11 cellular contexts compared by ENCODE assay signal in genomic region chr18:23238651-23239349, GRCh38.
DNase-seq lines count a peak whose midpoint lies in the region; ATAC-seq and TF ChIP-seq lines count a peak whose summit lies in the region.
"Had no signal": no experiment of that assay in that cellular context is flagged by ENCODE, and none has a peak within 500 bp of the region (broad histone marks: within the 10 kb centered on the region; RNA-seq: fewer than 3 reads in every experiment).

No MANE protein-coding gene starts in this region.

- no peaks in the 10 kb centered on the region for H3K9me3 ChIP-seq in CD4-positive, alpha-beta memory T cell (ENCODE audit: control insufficient read depth in 1 of 2, low read length in 2 of 2)

- H3K4me3 ChIP-seq in CD4-positive, alpha-beta memory T cell (ENCODE audit: low read length in 2 of 2): no peak overlapping the region

- H3K36me3 ChIP-seq in CD4-positive, alpha-beta memory T cell (ENCODE audit: insufficient read depth, low read length): no peaks in the 10 kb centered on the region

- DNase-seq in CD4-positive, alpha-beta memory T cell: no peak
- DNase-seq in RPMI7951 (ENCODE audit: low read depth): peak; percentile 71
- DNase-seq in epidermal melanocyte (ENCODE audit: insufficient read length, low spot score): peak; percentile 35
- no peak for DNase-seq in nephron progenitor cell
- no peak for DNase-seq in stimulated activated CD4-positive, alpha-beta T cell treated with anti-CD3 and anti-CD28 coated beads, Interleukin-2, amount 100 ng/mL, for 48 hours
- no peak for DNase-seq in HUDEP-2 (lab: John Stamatoyannopoulos, UW; ENCODE audit: unreplicated experiment in 76 of 76)
- no peak for DNase-seq in NCI-H2081 treated with DMSO at 0.1 percent for 48 hours (lab: John Stamatoyannopoulos, UW)
- DNase-seq: activated B cell treated with CpG ODN at 0.5 μM for 24 hours had no signal

- H3K9me3 Mint-ChIP-seq in CD4-positive, alpha-beta memory T cell: no peaks in the 10 kb centered on the region
- H3K9me3 Mint-ChIP-seq in nephron progenitor cell: no peaks in the 10 kb centered on the region
- H3K9me3 Mint-ChIP-seq: activated B cell treated with CpG ODN at 0.5 μM for 24 hours; dendritic cell treated with granulocyte-macrophage colony-stimulating factor and Interleukin-4, amounts not matched to agents 40 ng/mL and 50 ng/mL, for 4 days; mesothelial cell of epicardium had no signal

- H3K4me1 ChIP-seq in CD4-positive, alpha-beta memory T cell (ENCODE audit: insufficient read depth, low read length): peaks cover 20% of the 10 kb centered on the region

- H3K27me3 Mint-ChIP-seq in CD4-positive, alpha-beta memory T cell: no peaks in the 10 kb centered on the region
- peaks cover 6% of the 10 kb centered on the region for H3K27me3 Mint-ChIP-seq in nephron progenitor cell (ENCODE audit: low read depth, poor library complexity)
- H3K27me3 Mint-ChIP-seq: activated B cell treated with CpG ODN at 0.5 μM for 24 hours had no signal

- H3K4me1 Mint-ChIP-seq in CD4-positive, alpha-beta memory T cell: peaks cover 6 to 23% (median 15%) of the 10 kb centered on the region in 4 donors
- H3K4me1 Mint-ChIP-seq in nephron progenitor cell: peaks cover 55% of the 10 kb centered on the region

- H3K27ac Mint-ChIP-seq in CD4-positive, alpha-beta memory T cell: peak overlapping the region in 6 of 7 donors; percentile 43 to 96 (median 86)
- H3K27ac Mint-ChIP-seq in nephron progenitor cell: peak overlapping the region; percentile 55

- no peak overlapping the region for H3K27ac ChIP-seq in CD4-positive, alpha-beta memory T cell (ENCODE audit: low read depth, low read length)

- CTCF ChIA-PET in CD4-positive, alpha-beta memory T cell (lab: Charles Lee; ENCODE audit: partially characterized antibody): no interaction called here

- peak overlapping the region in 5 of 8 donors; percentile 81 to 87 (median 85) for H3K4me3 Mint-ChIP-seq in CD4-positive, alpha-beta memory T cell
- H3K4me3 Mint-ChIP-seq in nephron progenitor cell: no peak overlapping the region
- H3K4me3 Mint-ChIP-seq: dendritic cell treated with granulocyte-macrophage colony-stimulating factor and Interleukin-4, amounts not matched to agents 40 ng/mL and 50 ng/mL, for 4 days; mesothelial cell of epicardium had no signal

- POLR2A ChIA-PET in CD4-positive, alpha-beta memory T cell (lab: Charles Lee; ENCODE audit: partially characterized antibody): no interaction called here

- no peak for ATAC-seq in GM21786 (IDR thresholded peaks at IDR 0.05; ENCODE audit: unreplicated experiment)

- no peaks in the 10 kb centered on the region for H3K36me3 Mint-ChIP-seq in CD4-positive, alpha-beta memory T cell
- peaks cover 46% of the 10 kb centered on the region for H3K36me3 Mint-ChIP-seq in nephron progenitor cell (ENCODE audit: low read depth)

- no peak for TF ChIP-seq CTCF in nephron progenitor cell (IDR thresholded peaks at IDR 0.05)

- no peaks in the 10 kb centered on the region for H3K27me3 ChIP-seq in CD4-positive, alpha-beta memory T cell (ENCODE audit: insufficient read depth, low read length)

- intact Hi-C loops in CD4-positive, alpha-beta memory T cell (cut with micrococcal nuclease): loop anchor here (10.0 kb wide), 2 partner anchors 164 to 216 kb away; partner anchors contain the start of gene RIOK3

Comparison
In these comparisons a context has a peak if more than half of its experiments do, and no peak if none do; other contexts are left out.
1. DNase-seq: peak in RPMI7951 (single experiment) and epidermal melanocyte (single experiment); none in CD4-positive, alpha-beta memory T cell (0 of 5), nephron progenitor cell (single experiment), stimulated activated CD4-positive, alpha-beta T cell treated with anti-CD3 and anti-CD28 coated beads, Interleukin-2, amount 100 ng/mL, for 48 hours (0 of 2), HUDEP-2 (0 of 76) and NCI-H2081 treated with DMSO at 0.1 percent for 48 hours (single experiment).